1 cellular context compared by ENCODE assay signal in the genomic region with DNA sequence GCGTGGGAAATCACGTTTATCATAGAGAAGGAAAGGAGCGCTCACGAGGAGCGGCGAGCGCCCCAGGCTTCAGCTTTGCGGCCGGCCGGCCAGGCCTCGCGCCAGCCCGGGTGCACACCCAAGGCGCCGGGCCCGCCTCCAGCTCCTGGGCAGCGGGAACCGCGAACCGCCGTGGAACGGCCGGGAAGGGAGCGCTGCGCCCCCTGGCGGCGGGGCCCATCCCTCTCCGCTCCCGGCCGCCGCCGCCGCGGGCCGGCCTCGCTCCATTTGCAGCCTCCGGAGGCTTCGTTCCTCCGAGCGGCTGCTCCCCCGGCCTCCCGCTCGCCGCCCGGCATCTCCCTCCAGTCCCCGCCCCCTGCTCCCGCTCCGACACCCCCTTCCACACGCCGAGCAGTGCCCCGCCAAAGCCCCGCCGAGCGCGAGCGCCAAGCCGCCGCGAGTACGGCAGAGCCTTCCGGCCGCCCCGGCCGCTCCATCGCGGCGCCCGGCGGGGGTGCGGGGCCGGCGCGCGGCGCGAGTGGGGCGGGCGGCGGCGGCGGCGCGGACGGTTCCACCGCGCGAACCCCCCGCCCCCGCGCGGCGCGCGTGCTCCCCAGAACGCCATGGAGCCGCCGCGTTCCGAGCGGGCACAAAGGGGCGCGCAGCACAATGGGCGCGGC.
TF ChIP-seq lines count a peak whose summit lies in the region.

No MANE protein-coding gene starts in this region.

TF ChIP-seq in K562, 482 proteins besides CTCF, POLR2A, EP300 and RAD21 (continued from another document and continues in another):
- TF ChIP-seq ZNF311 (CRISPR knock-in tag; IDR thresholded peaks at IDR 0.05): no peak
- TF ChIP-seq, protein P1, sequence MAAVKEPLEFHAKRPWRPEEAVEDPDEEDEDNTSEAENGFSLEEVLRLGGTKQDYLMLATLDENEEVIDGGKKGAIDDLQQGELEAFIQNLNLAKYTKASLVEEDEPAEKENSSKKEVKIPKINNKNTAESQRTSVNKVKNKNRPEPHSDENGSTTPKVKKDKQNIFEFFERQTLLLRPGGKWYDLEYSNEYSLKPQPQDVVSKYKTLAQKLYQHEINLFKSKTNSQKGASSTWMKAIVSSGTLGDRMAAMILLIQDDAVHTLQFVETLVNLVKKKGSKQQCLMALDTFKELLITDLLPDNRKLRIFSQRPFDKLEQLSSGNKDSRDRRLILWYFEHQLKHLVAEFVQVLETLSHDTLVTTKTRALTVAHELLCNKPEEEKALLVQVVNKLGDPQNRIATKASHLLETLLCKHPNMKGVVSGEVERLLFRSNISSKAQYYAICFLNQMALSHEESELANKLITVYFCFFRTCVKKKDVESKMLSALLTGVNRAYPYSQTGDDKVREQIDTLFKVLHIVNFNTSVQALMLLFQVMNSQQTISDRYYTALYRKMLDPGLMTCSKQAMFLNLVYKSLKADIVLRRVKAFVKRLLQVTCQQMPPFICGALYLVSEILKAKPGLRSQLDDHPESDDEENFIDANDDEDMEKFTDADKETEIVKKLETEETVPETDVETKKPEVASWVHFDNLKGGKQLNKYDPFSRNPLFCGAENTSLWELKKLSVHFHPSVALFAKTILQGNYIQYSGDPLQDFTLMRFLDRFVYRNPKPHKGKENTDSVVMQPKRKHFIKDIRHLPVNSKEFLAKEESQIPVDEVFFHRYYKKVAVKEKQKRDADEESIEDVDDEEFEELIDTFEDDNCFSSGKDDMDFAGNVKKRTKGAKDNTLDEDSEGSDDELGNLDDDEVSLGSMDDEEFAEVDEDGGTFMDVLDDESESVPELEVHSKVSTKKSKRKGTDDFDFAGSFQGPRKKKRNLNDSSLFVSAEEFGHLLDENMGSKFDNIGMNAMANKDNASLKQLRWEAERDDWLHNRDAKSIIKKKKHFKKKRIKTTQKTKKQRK (IDR thresholded peaks at IDR 0.05; ENCODE audit: borderline replicate concordance, low read depth, low read length): no peak
- no peak for TF ChIP-seq ZKSCAN8 (CRISPR knock-in tag; IDR thresholded peaks at IDR 0.05)
- no peak for TF ChIP-seq SIX5 (IDR thresholded peaks at IDR 0.05; ENCODE audit: borderline replicate concordance in 1 of 2, insufficient read depth in 1 of 2, low read depth in 1 of 2, low read length in 2 of 2)
- no peak for TF ChIP-seq GTF2A2 (tag; IDR thresholded peaks at IDR 0.05)
- TF ChIP-seq SETDB1 (IDR thresholded peaks at IDR 0.05; ENCODE audit: low read length): no peak
- TF ChIP-seq, protein P2, sequence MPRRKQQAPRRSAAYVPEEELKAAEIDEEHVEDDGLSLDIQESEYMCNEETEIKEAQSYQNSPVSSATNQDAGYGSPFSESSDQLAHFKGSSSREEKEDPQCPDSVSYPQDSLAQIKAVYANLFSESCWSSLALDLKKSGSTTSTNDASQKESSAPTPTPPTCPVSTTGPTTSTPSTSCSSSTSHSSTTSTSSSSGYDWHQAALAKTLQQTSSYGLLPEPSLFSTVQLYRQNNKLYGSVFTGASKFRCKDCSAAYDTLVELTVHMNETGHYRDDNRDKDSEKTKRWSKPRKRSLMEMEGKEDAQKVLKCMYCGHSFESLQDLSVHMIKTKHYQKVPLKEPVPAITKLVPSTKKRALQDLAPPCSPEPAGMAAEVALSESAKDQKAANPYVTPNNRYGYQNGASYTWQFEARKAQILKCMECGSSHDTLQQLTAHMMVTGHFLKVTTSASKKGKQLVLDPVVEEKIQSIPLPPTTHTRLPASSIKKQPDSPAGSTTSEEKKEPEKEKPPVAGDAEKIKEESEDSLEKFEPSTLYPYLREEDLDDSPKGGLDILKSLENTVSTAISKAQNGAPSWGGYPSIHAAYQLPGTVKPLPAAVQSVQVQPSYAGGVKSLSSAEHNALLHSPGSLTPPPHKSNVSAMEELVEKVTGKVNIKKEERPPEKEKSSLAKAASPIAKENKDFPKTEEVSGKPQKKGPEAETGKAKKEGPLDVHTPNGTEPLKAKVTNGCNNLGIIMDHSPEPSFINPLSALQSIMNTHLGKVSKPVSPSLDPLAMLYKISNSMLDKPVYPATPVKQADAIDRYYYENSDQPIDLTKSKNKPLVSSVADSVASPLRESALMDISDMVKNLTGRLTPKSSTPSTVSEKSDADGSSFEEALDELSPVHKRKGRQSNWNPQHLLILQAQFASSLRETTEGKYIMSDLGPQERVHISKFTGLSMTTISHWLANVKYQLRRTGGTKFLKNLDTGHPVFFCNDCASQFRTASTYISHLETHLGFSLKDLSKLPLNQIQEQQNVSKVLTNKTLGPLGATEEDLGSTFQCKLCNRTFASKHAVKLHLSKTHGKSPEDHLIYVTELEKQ (CRISPR knock-in tag; IDR thresholded peaks at IDR 0.05): no peak
- TF ChIP-seq PTRF (tag; IDR thresholded peaks at IDR 0.05): no peak
- TF ChIP-seq, protein P3, sequence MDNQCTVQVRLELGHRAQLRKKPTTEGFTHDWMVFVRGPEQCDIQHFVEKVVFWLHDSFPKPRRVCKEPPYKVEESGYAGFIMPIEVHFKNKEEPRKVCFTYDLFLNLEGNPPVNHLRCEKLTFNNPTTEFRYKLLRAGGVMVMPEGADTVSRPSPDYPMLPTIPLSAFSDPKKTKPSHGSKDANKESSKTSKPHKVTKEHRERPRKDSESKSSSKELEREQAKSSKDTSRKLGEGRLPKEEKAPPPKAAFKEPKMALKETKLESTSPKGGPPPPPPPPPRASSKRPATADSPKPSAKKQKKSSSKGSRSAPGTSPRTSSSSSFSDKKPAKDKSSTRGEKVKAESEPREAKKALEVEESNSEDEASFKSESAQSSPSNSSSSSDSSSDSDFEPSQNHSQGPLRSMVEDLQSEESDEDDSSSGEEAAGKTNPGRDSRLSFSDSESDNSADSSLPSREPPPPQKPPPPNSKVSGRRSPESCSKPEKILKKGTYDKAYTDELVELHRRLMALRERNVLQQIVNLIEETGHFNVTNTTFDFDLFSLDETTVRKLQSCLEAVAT (IDR thresholded peaks at IDR 0.05): no peak
- peak; percentile 88 for TF ChIP-seq RBM25 (IDR thresholded peaks at IDR 0.05; ENCODE audit: low read depth, low read length, severe bottlenecking)
- no peak for TF ChIP-seq ZNF134 (CRISPR knock-in tag; conservative IDR thresholded peaks at IDR 0.05)
- TF ChIP-seq ZNF143 (CRISPR knock-in tag; IDR thresholded peaks at IDR 0.05): no peak
- TF ChIP-seq ELF1 (tag; IDR thresholded peaks at IDR 0.05): no peak
- TF ChIP-seq GABPB2 (CRISPR knock-in tag; conservative IDR thresholded peaks at IDR 0.05): no peak
- TF ChIP-seq CTBP1 (IDR thresholded peaks at IDR 0.05; ENCODE audit: borderline replicate concordance): peak; percentile 97
- TF ChIP-seq, protein P4, sequence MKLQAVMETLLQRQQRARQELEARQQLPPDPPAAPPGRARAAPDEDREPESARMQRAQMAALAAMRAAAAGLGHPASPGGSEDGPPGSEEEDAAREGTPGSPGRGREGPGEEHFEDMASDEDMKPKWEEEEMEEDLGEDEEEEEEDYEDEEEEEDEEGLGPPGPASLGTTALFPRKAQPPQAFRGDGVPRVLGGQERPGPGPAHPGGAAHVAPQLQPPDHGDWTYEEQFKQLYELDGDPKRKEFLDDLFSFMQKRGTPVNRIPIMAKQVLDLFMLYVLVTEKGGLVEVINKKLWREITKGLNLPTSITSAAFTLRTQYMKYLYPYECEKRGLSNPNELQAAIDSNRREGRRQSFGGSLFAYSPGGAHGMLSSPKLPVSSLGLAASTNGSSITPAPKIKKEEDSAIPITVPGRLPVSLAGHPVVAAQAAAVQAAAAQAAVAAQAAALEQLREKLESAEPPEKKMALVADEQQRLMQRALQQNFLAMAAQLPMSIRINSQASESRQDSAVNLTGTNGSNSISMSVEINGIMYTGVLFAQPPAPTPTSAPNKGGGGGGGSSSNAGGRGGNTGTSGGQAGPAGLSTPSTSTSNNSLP (IDR thresholded peaks at IDR 0.05; ENCODE audit: borderline replicate concordance, low read depth, low read length): no peak
- TF ChIP-seq ZNF695 (CRISPR knock-in tag; IDR thresholded peaks at IDR 0.05): no peak
- TF ChIP-seq ELF4 (CRISPR knock-in tag; IDR thresholded peaks at IDR 0.05): no peak
- no peak for TF ChIP-seq SNIP1 (IDR thresholded peaks at IDR 0.05; ENCODE audit: low read depth)
- TF ChIP-seq, protein P5, sequence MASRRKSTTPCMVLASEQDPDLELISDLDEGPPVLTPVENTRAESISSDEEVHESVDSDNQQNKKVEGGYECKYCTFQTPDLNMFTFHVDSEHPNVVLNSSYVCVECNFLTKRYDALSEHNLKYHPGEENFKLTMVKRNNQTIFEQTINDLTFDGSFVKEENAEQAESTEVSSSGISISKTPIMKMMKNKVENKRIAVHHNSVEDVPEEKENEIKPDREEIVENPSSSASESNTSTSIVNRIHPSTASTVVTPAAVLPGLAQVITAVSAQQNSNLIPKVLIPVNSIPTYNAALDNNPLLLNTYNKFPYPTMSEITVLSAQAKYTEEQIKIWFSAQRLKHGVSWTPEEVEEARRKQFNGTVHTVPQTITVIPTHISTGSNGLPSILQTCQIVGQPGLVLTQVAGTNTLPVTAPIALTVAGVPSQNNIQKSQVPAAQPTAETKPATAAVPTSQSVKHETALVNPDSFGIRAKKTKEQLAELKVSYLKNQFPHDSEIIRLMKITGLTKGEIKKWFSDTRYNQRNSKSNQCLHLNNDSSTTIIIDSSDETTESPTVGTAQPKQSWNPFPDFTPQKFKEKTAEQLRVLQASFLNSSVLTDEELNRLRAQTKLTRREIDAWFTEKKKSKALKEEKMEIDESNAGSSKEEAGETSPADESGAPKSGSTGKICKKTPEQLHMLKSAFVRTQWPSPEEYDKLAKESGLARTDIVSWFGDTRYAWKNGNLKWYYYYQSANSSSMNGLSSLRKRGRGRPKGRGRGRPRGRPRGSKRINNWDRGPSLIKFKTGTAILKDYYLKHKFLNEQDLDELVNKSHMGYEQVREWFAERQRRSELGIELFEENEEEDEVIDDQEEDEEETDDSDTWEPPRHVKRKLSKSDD (conservative IDR thresholded peaks at IDR 0.05; ENCODE audit: low read length): no peak
- no peak for TF ChIP-seq SIRT6 (IDR thresholded peaks at IDR 0.05; ENCODE audit: low read depth, low read length)
- no peak for TF ChIP-seq NFE2 (IDR thresholded peaks at IDR 0.05; ENCODE audit: low read depth)
- TF ChIP-seq ZNF384 (IDR thresholded peaks at IDR 0.05; ENCODE audit: low read depth, low read length): 0 out of 2 replicates have a peak, but pooled peaks have one; percentile 11
- TF ChIP-seq ZNF699 (CRISPR knock-in tag; IDR thresholded peaks at IDR 0.05; ENCODE audit: insufficient replicate concordance): no peak
- no peak for TF ChIP-seq OTX1 (CRISPR knock-in tag; IDR thresholded peaks at IDR 0.05)
- TF ChIP-seq CC2D1A (IDR thresholded peaks at IDR 0.05): no peak
- TF ChIP-seq RAD51 (IDR thresholded peaks at IDR 0.05; ENCODE audit: borderline replicate concordance, low read depth): no peak
- TF ChIP-seq TCF7L2 (IDR thresholded peaks at IDR 0.05; ENCODE audit: low read depth, low read length): no peak
- TF ChIP-seq, protein P6, sequence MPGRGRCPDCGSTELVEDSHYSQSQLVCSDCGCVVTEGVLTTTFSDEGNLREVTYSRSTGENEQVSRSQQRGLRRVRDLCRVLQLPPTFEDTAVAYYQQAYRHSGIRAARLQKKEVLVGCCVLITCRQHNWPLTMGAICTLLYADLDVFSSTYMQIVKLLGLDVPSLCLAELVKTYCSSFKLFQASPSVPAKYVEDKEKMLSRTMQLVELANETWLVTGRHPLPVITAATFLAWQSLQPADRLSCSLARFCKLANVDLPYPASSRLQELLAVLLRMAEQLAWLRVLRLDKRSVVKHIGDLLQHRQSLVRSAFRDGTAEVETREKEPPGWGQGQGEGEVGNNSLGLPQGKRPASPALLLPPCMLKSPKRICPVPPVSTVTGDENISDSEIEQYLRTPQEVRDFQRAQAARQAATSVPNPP (IDR thresholded peaks at IDR 0.05; ENCODE audit: borderline replicate concordance, insufficient read depth, insufficient read length): no peak
- peak; percentile 57; the same call in 1 of the 2 replicates for TF ChIP-seq MYC (IDR thresholded peaks at IDR 0.05; ENCODE audit: low read depth, low read length)
- no peak for TF ChIP-seq MYC (CRISPR knock-in tag; IDR thresholded peaks at IDR 0.05; ENCODE audit: borderline replicate concordance, low read depth)
- TF ChIP-seq, protein P7, sequence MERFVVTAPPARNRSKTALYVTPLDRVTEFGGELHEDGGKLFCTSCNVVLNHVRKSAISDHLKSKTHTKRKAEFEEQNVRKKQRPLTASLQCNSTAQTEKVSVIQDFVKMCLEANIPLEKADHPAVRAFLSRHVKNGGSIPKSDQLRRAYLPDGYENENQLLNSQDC (CRISPR knock-in tag; IDR thresholded peaks at IDR 0.05): no peak
- TF ChIP-seq IFI16 (CRISPR knock-in tag; IDR thresholded peaks at IDR 0.05): no peak
- TF ChIP-seq ZNF717 (CRISPR knock-in tag; IDR thresholded peaks at IDR 0.05): no peak
- no peak for TF ChIP-seq GATA2 (CRISPR knock-in tag; IDR thresholded peaks at IDR 0.05)
- TF ChIP-seq TEAD1 (CRISPR knock-in tag; IDR thresholded peaks at IDR 0.05): no peak; a peak in 1 of 4 replicates
- TF ChIP-seq RB1 (IDR thresholded peaks at IDR 0.05; ENCODE audit: low read depth): peak; percentile 98
- TF ChIP-seq HOXB6 (CRISPR knock-in tag; IDR thresholded peaks at IDR 0.05; ENCODE audit: borderline replicate concordance): no peak
- no peak for TF ChIP-seq NUFIP1 (IDR thresholded peaks at IDR 0.05; ENCODE audit: partially characterized antibody)
- TF ChIP-seq, protein P8, sequence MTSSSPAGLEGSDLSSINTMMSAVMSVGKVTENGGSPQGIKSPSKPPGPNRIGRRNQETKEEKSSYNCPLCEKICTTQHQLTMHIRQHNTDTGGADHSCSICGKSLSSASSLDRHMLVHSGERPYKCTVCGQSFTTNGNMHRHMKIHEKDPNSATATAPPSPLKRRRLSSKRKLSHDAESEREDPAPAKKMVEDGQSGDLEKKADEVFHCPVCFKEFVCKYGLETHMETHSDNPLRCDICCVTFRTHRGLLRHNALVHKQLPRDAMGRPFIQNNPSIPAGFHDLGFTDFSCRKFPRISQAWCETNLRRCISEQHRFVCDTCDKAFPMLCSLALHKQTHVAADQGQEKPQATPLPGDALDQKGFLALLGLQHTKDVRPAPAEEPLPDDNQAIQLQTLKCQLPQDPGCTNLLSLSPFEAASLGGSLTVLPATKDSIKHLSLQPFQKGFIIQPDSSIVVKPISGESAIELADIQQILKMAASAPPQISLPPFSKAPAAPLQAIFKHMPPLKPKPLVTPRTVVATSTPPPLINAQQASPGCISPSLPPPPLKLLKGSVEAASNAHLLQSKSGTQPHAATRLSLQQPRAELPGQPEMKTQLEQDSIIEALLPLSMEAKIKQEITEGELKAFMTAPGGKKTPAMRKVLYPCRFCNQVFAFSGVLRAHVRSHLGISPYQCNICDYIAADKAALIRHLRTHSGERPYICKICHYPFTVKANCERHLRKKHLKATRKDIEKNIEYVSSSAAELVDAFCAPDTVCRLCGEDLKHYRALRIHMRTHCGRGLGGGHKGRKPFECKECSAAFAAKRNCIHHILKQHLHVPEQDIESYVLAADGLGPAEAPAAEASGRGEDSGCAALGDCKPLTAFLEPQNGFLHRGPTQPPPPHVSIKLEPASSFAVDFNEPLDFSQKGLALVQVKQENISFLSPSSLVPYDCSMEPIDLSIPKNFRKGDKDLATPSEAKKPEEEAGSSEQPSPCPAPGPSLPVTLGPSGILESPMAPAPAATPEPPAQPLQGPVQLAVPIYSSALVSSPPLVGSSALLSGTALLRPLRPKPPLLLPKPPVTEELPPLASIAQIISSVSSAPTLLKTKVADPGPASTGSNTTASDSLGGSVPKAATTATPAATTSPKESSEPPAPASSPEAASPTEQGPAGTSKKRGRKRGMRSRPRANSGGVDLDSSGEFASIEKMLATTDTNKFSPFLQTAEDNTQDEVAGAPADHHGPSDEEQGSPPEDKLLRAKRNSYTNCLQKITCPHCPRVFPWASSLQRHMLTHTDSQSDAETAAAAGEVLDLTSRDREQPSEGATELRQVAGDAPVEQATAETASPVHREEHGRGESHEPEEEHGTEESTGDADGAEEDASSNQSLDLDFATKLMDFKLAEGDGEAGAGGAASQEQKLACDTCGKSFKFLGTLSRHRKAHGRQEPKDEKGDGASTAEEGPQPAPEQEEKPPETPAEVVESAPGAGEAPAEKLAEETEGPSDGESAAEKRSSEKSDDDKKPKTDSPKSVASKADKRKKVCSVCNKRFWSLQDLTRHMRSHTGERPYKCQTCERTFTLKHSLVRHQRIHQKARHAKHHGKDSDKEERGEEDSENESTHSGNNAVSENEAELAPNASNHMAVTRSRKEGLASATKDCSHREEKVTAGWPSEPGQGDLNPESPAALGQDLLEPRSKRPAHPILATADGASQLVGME (CRISPR knock-in tag; IDR thresholded peaks at IDR 0.05): no peak
